In genomic region chr2:98465456-98466201, GRCh38 we compare ENCODE assay signal across 8 cellular contexts. TPM values are rescaled to one million over a fixed set of nuclear protein-coding genes. Genes with fewer than 3 reads are reported as not detected.
DNase-seq lines count a peak whose midpoint lies in the region; ATAC-seq, FAIRE-seq and TF ChIP-seq lines count a peak whose summit lies in the region.

No MANE protein-coding gene starts in this region.

- CTCF ChIA-PET in K562 (lab: Yijun Ruan, JAX; ENCODE audit: low intra/inter-chr PET ratio): no interaction called here

- no peak for TF ChIP-seq EP300 in K562 (IDR thresholded peaks at IDR 0.05; ENCODE audit: low read length)
- no peak for TF ChIP-seq EP300 in suprapubic skin (IDR thresholded peaks at IDR 0.05)

- BruUV-seq in K562 (replicated peaks; lab: Mats Ljungman, UMichigan): no TSS peak

- peaks cover 37 to 38% of the 10 kb centered on the region in 2 experiments for H3K4me1 ChIP-seq in K562 (replicated peaks in 1 of 2; ENCODE audit: control insufficient read depth in 2 of 2, insufficient read depth in 2 of 2, low read length in 2 of 2)
- peaks cover 7% of the 10 kb centered on the region for H3K4me1 ChIP-seq in suprapubic skin

- POLR2A ChIA-PET in K562 (lab: Yijun Ruan, JAX): interaction anchor here (0.5 to 1.7 kb wide), 6 partner anchors 9 to 365 kb away, joined by 3 to 10 read pairs (median 5); no protein-coding TSS in a partner anchor

- H3K36me3 ChIP-seq in K562 (ENCODE audit: control insufficient read depth, insufficient read depth, low read length) (peaks cover 3% of the 10 kb centered on the region), suprapubic skin (no peaks in the 10 kb centered on the region)

- H3K79me2 ChIP-seq in K562 (ENCODE audit: control insufficient read depth, insufficient read depth, low read length): peaks cover 26% of the 10 kb centered on the region; the same call in 2 of the 3 replicates

- no peaks in the 10 kb centered on the region for H3K9me3 ChIP-seq in K562 (replicated peaks; ENCODE audit: control insufficient read depth, insufficient read depth, low read depth, low read length)
- no peaks in the 10 kb centered on the region for H3K9me3 ChIP-seq in suprapubic skin

- TF ChIP-seq POLR2A in K562 (conservative IDR thresholded peaks at IDR 0.05): no peak
- no peak for TF ChIP-seq POLR2A in suprapubic skin (IDR thresholded peaks at IDR 0.05)

- no peak overlapping the region for H3K4me3 ChIP-seq in K562
- H3K4me3 ChIP-seq in suprapubic skin: no peak overlapping the region

- H2AFZ ChIP-seq in K562 (ENCODE audit: low read depth, low read length): peak overlapping the region; percentile 34; the same call in 1 of the 2 replicates

- H4K20me1 ChIP-seq in K562 (replicated peaks; ENCODE audit: control insufficient read depth, insufficient read depth, low read length): 0 out of 2 replicates have a peak, but pooled peaks cover 4% of the 10 kb centered on the region

- H3K9ac ChIP-seq in K562 (ENCODE audit: insufficient read depth in 1 of 2, low read depth in 2 of 2, low read length in 2 of 2): peak overlapping the region; percentile 39 to 85; a peak in 3 of 4 replicates

- no peak for TF ChIP-seq CTCF in K562 (IDR thresholded peaks at IDR 0.05 in 2 of 3, conservative IDR thresholded peaks at IDR 0.05 in 1 of 3; ENCODE audit: insufficient read depth in 2 of 3, low read depth in 1 of 3, low read length in 3 of 3)
- no peak for TF ChIP-seq CTCF in suprapubic skin (IDR thresholded peaks at IDR 0.05)

- peak overlapping the region; percentile 23 for H3K27ac ChIP-seq in K562 (ENCODE audit: extremely low read depth, low read depth, low read length)
- peak overlapping the region; percentile 55 for H3K27ac ChIP-seq in suprapubic skin

- peaks cover 2% of the 10 kb centered on the region for H3K9me1 ChIP-seq in K562 (ENCODE audit: control insufficient read depth, insufficient read depth, low read length)

- intact Hi-C loops in K562 (cut with micrococcal nuclease): no loop called here

- DNase-seq in CMK (ENCODE audit: low read depth) (peak; percentile 76), NCI-H128 (lab: John Stamatoyannopoulos, UW; ENCODE audit: unreplicated experiment) (peak; percentile 80), SW480 (ENCODE audit: low spot score) (peak; percentile 47), K562 (ENCODE audit: extremely low read depth in 1 of 4, low spot score in 3 of 4) (peak; percentile 47 to 86 (median 64)), medulla oblongata (ENCODE audit: extremely low spot score) (peak; percentile 64), suprapubic skin (ENCODE audit: low spot score in 2 of 2) (no peak), retina (no peak)

- peak; percentile 40 for ATAC-seq in GM21717 (IDR thresholded peaks at IDR 0.05; ENCODE audit: unreplicated experiment)
- peak; percentile 86 for ATAC-seq in K562

- in situ Hi-C loops in K562 (cut with MboI): no loop called here

- 38% methylated on average over 10 of the region's 11 CpGs for WGBS in K562 (ENCODE audit: insufficient coverage, low coverage, missing lambda C conversion rate)
- 45% methylated on average over 11 of the region's 11 CpGs for WGBS in suprapubic skin

- peak; percentile 87 for FAIRE-seq in K562 (lab: Jason Lieb, UNC)

- TF ChIP-seq RAD21 in K562 (CRISPR knock-in tag; conservative IDR thresholded peaks at IDR 0.05 in 1 of 2, IDR thresholded peaks at IDR 0.05 in 1 of 2): no peak

- no peaks in the 10 kb centered on the region for H3K27me3 ChIP-seq in K562 (ENCODE audit: control insufficient read depth in 2 of 2, insufficient read depth in 2 of 2, low read length in 2 of 2)
- H3K27me3 ChIP-seq in suprapubic skin: no peaks in the 10 kb centered on the region

- H3K4me2 ChIP-seq in K562 (ENCODE audit: insufficient read depth, low read length): peak overlapping the region; percentile 48

TF ChIP-seq in K562, 482 proteins besides CTCF, POLR2A, EP300 and RAD21 (continues in another document):
- TF ChIP-seq PRDM10 (IDR thresholded peaks at IDR 0.05; ENCODE audit: partially characterized antibody): peak; percentile 31
- TF ChIP-seq NRF1 (conservative IDR thresholded peaks at IDR 0.05 in 1 of 2, IDR thresholded peaks at IDR 0.05 in 1 of 2): peak; percentile 52 to 55; a peak in 3 of 4 replicates
- TF ChIP-seq MAZ (CRISPR knock-in tag; conservative IDR thresholded peaks at IDR 0.05 in 1 of 2, IDR thresholded peaks at IDR 0.05 in 1 of 2): peak in 1 of 2 experiments; percentile 49; a peak in 2 of 4 replicates
- 0 out of 4 replicates have a peak, but pooled peaks of 1 of the 2 experiments have one; percentile 20 for TF ChIP-seq MLLT1 (IDR thresholded peaks at IDR 0.05)
- peak; percentile 45; the same call in 1 of the 2 replicates for TF ChIP-seq DPF2 (IDR thresholded peaks at IDR 0.05)
- no peak for TF ChIP-seq RUNX1 (IDR thresholded peaks at IDR 0.05; ENCODE audit: low read depth)
- TF ChIP-seq CXXC5 (CRISPR knock-in tag; IDR thresholded peaks at IDR 0.05): peak; percentile 29
- peak; percentile 51; the same call in 1 of the 2 replicates for TF ChIP-seq SMARCA5 (IDR thresholded peaks at IDR 0.05)
- peak; percentile 45; the same call in 1 of the 2 replicates for TF ChIP-seq SMARCE1 (IDR thresholded peaks at IDR 0.05)
- peak; percentile 79 for TF ChIP-seq VEZF1 (CRISPR knock-in tag; IDR thresholded peaks at IDR 0.05)
- TF ChIP-seq CHCHD3 (CRISPR knock-in tag; IDR thresholded peaks at IDR 0.05): no peak
- 0 out of 2 replicates have a peak, but pooled peaks have one; percentile 14 for TF ChIP-seq CBFA2T3 (IDR thresholded peaks at IDR 0.05)

RNA-seq across cellular contexts. Expression of gene INPP4A, which starts 21.0 kb away (rescaled TPM):
- total RNA-seq in K562 (2011; cell fraction: chromatin; rRNA removed; ENCODE audit: low replicate concordance): 57.8 and 102 TPM in 2 replicates
- total RNA-seq in K562 (2011; cell fraction: nucleolus; rRNA removed): 52.5 and 61.2 TPM in 2 replicates
- 50.8 and 55.2 TPM in 2 replicates for total RNA-seq in K562 (2011; cell fraction: nucleoplasm; rRNA removed)
- total RNA-seq in K562 (2014; rRNA removed) (10.5 and 11.5 TPM in 2 replicates), K562 (2014; rRNA removed; fragmentation: Illumina TruSeq; extraction: Trizol) (5.6 and 6.9 TPM in 2 replicates), K562 (2015; rRNA removed; fragmentation: Illumina TruSeq; extraction: Trizol) (7.7 and 8.3 TPM in 2 replicates), K562 (2021) (15.7 and 16.1 TPM in 2 replicates), suprapubic skin (10 to 100 TPM; 13.6 to 25.2 (median 17.2) TPM)
- polyA plus RNA-seq in K562 (2011; rRNA removed) (12.4 and 14.9 TPM in 2 replicates), K562 (2014; fragmentation: Illumina TruSeq; extraction: Trizol) (9.5 and 9.9 TPM in 2 replicates), K562 (2014; fragmentation: Nextera tagmentation; extraction: Ambion mirVana) (1 to 10 TPM; 1.8 to 2.5 TPM), K562 (2014; rRNA removed) (5.9 and 7.3 TPM in 2 replicates)
- polyA plus RNA-seq in K562 (2011; cell fraction: cytosol; rRNA removed): 10.6 and 12.6 TPM in 2 replicates
- polyA plus RNA-seq in K562 (2011; cell fraction: nucleus; rRNA removed): 73.7 and 107 TPM in 2 replicates
- 10.2 and 13.8 TPM in 2 replicates for polyA plus RNA-seq in K562 (2012)
- polyA minus RNA-seq in K562 (2011; rRNA and poly(A)+ RNA removed): 25.8 and 32.7 TPM in 2 replicates
- polyA minus RNA-seq in K562 (2011; cell fraction: cytosol; rRNA and poly(A)+ RNA removed): 9.9 and 17.9 TPM in 2 replicates
- polyA minus RNA-seq in K562 (2011; cell fraction: nucleus; rRNA and poly(A)+ RNA removed): 58.6 and 67.3 TPM in 2 replicates

Comparison
In these comparisons a context has a peak if more than half of its experiments do, and no peak if none do; other contexts are left out.
1. DNase-seq: peak in CMK (single experiment), NCI-H128 (single experiment), SW480 (single experiment), K562 (4 of 4) and medulla oblongata (single experiment); none in suprapubic skin (0 of 2) and retina (single experiment).